22 cellular contexts compared by ENCODE assay signal in the genomic region with DNA sequence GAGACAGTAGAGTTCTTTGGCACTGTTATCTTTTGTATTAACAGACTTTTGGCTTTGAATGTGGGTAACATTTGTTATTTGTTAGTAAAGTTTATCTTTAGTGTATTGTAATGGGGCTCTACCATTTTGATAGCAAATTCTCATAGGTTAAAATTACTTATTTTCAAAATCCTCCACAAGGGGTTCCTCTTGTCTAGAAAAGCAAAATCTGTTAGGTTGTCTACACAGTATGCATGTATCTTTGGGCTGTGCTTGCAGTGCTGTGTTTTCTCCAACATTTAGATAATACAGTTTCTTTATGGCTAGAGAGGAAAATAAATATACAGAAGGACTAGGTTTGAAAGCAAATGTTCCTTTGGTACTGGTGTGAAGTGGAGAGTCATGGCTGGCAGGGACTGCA. TPM values are rescaled to one million over a fixed set of nuclear protein-coding genes. Genes with fewer than 3 reads are reported as not detected.
DNase-seq lines count a peak whose midpoint lies in the region; ATAC-seq and TF ChIP-seq lines count a peak whose summit lies in the region.
"Had no signal": no experiment of that assay in that cellular context is flagged by ENCODE, and none has a peak within 500 bp of the region (broad histone marks: within the 10 kb centered on the region; RNA-seq: fewer than 3 reads in every experiment).

No MANE protein-coding gene starts in this region.

- H3K27me3 ChIP-seq in heart right ventricle, result no peaks in the 10 kb centered on the region
- H3K27me3 ChIP-seq in ascending aorta, result no peaks in the 10 kb centered on the region
- H3K27me3 ChIP-seq in left ventricle myocardium inferior (ENCODE audit: low read depth), result no peaks in the 10 kb centered on the region
- H3K27me3 ChIP-seq: spleen had no signal

- H3K9me3 ChIP-seq in heart right ventricle, result no peaks in the 10 kb centered on the region
- H3K9me3 ChIP-seq in ascending aorta, result no peaks in the 10 kb centered on the region
- no peaks in the 10 kb centered on the region for H3K9me3 ChIP-seq in left ventricle myocardium inferior (replicated peaks)
- H3K9me3 ChIP-seq: prostate gland, spleen had no signal

- H3K27ac ChIP-seq in heart right ventricle (peak overlapping the region in 2 of 10 donors; percentile 17 to 71), ascending aorta (peak overlapping the region; percentile 31 to 42), left ventricle myocardium inferior (replicated peaks) (peak overlapping the region; percentile 45), RWPE1 (no peak overlapping the region)
- H3K27ac ChIP-seq: prostate gland had no signal

- H3K4me3 ChIP-seq in heart right ventricle (no peak overlapping the region), ascending aorta (no peak overlapping the region), left ventricle myocardium inferior (no peak overlapping the region)
- H3K4me3 ChIP-seq: prostate gland, spleen had no signal

- DNase-seq in heart right ventricle (no peak), cardiac septum (ENCODE audit: low spot score) (no peak), ascending aorta (ENCODE audit: low spot score in 2 of 2) (no peak), left ventricle myocardium inferior (no peak), anterior cingulate cortex (lab: John Stamatoyannopoulos, UW) (no peak), RWPE1 (ENCODE audit: low spot score) (no peak), posterior vena cava (ENCODE audit: low spot score) (no peak), NCI-H2081 treated with DMSO at 0.1 percent for 48 hours (lab: John Stamatoyannopoulos, UW) (no peak)
- DNase-seq: activated CD4-positive, CD25-positive, alpha-beta regulatory T cell treated with anti-CD3 and anti-CD28 coated beads, Interleukin-2, amount 50 U/mL, for 72 hours; activated CD8-positive, alpha-beta memory T cell treated with anti-CD3 and anti-CD28 coated beads, Interleukin-2, amount 10 ng/mL, durations not matched to agents 7 days and 5 days; activated effector memory CD4-positive, alpha-beta T cell treated with Interleukin-2 at 50 U/mL for 16 hours; amygdala; DMS79 treated with DMSO at 0.1 percent for 48 hours; foreskin melanocyte; mesendoderm; natural killer cell; NCI-H1417 treated with DMSO at 0.1 percent for 48 hours; NCI-H2171; OCI-M1; spleen had no signal

- peak in 5 of 8 donors; percentile 16 to 35 (median 23) for ATAC-seq in heart right ventricle
- ATAC-seq: activated CD8-positive, alpha-beta memory T cell treated with anti-CD3 and anti-CD28 coated beads, Interleukin-2, amount 10 ng/mL, durations not matched to agents 7 days and 5 days; HCT116; natural killer cell had no signal

- POLR2A ChIA-PET in RWPE1 (lab: Yijun Ruan, JAX; ENCODE audit: low non-redundant PET), result no interaction called here

- peak in 5 of 9 donors; percentile 12 to 37 (median 24) for TF ChIP-seq CTCF in heart right ventricle (IDR thresholded peaks at IDR 0.05)
- peak in 1 of 3 experiments; percentile 21 for TF ChIP-seq CTCF in ascending aorta (IDR thresholded peaks at IDR 0.05)
- peak; percentile 22 for TF ChIP-seq CTCF in left ventricle myocardium inferior (IDR thresholded peaks at IDR 0.05; ENCODE audit: borderline replicate concordance)
- TF ChIP-seq CTCF in RWPE1 (conservative IDR thresholded peaks at IDR 0.05; ENCODE audit: low read depth), result no peak

- H3K4me1 ChIP-seq in heart right ventricle (peaks cover 0 to 31% (median 23%) of the 10 kb centered on the region in 9 donors), ascending aorta (no peaks in the 10 kb centered on the region), left ventricle myocardium inferior (peaks cover 34% of the 10 kb centered on the region)
- H3K4me1 ChIP-seq: prostate gland had no signal

- CTCF ChIA-PET in RWPE1 (lab: Yijun Ruan, JAX), result no interaction called here

- H3K36me3 ChIP-seq in heart right ventricle (peaks cover 0 to 100% (median 60%) of the 10 kb centered on the region in 9 donors), ascending aorta (peaks cover 40 to 60% of the 10 kb centered on the region in 2 donors), left ventricle myocardium inferior (peaks cover 81% of the 10 kb centered on the region)
- H3K36me3 ChIP-seq: prostate gland had no signal

- intact Hi-C loops in heart right ventricle (cut with DNase I), result no loop called here
- intact Hi-C loops in cardiac septum (cut with DNase I), result no loop called here
- intact Hi-C loops in ascending aorta (cut with DNase I), result no loop called here
- intact Hi-C loops in left ventricle myocardium inferior (cut with micrococcal nuclease), result no loop called here
- intact Hi-C loops in posterior vena cava (cut with DNase I), result no loop called here

RNA-seq across cellular contexts. Expression of a gene that starts 40.2 kb away (rescaled TPM):
- total RNA-seq in heart right ventricle (10 to 100 TPM; 69.0 to 91.2 (median 80.9) TPM), cardiac septum (78.3 TPM), ascending aorta (23.4 TPM), left ventricle myocardium inferior (73.0 TPM), posterior vena cava (10 to 100 TPM; 60.2 to 68.4 TPM)
- polyA plus RNA-seq in heart right ventricle, result 10 to 100 TPM; 20.5 to 34.1 TPM

RNA-seq across cellular contexts. Expression of a gene that starts 41.5 kb away (rescaled TPM):
- total RNA-seq in heart right ventricle (10 to 100 TPM; 11.0 to 14.7 (median 12.6) TPM), cardiac septum (8.4 TPM), ascending aorta (36.6 TPM), left ventricle myocardium inferior (13.0 TPM), posterior vena cava (10 to 100 TPM in 1 of 2 donors, 1 to 10 TPM in 1; 8.8 to 10.3 TPM)
- polyA plus RNA-seq in heart right ventricle, result 10 to 100 TPM in 1 of 2 donors, 1 to 10 TPM in 1; 3.6 to 10.1 TPM
